10 cellular contexts compared by ENCODE assay signal in genomic region chr12:14892726-14893442, GRCh38. TPM values are rescaled to one million over a fixed set of nuclear protein-coding genes. Genes with fewer than 3 reads are reported as not detected.
DNase-seq lines count a peak whose midpoint lies in the region; ATAC-seq, FAIRE-seq and TF ChIP-seq lines count a peak whose summit lies in the region.
"Had no signal": no experiment of that assay in that cellular context is flagged by ENCODE, and none has a peak within 500 bp of the region (broad histone marks: within the 10 kb centered on the region; RNA-seq: fewer than 3 reads in every experiment).

No MANE protein-coding gene starts in this region.

- H3K9me2 ChIP-seq in PC-3 (replicated peaks; ENCODE audit: low read length) = no peaks in the 10 kb centered on the region

- no TSS peak for BruUV-seq in PC-3 (replicated peaks; lab: Mats Ljungman, UMichigan)

- DNase-seq in D721Med (ENCODE audit: insufficient read length, low spot score) = no peak
- peak; percentile 30 for DNase-seq in PC-3
- DNase-seq in fibroblast of villous mesenchyme (ENCODE audit: low read depth) = peak; percentile 40
- no peak for DNase-seq in pancreas
- no peak for DNase-seq in germinal center (ENCODE audit: low spot score)
- no peak for DNase-seq in GM19240 (ENCODE audit: insufficient read length, low spot score)
- DNase-seq in frontal cortex (ENCODE audit: low spot score in 2 of 2) = no peak
- DNase-seq: COR-L47, MG63 had no signal

- POLR2A ChIA-PET in PC-3 (lab: Charles Lee; ENCODE audit: unreplicated experiment) = no interaction called here

- H2AFZ ChIP-seq in PC-3 (ENCODE audit: low read length) = no peak overlapping the region

- ATAC-seq in PC-3 (no peak), pancreas (peak in 3 of 4 donors; percentile 74 to 78 (median 76)), HG02678 (IDR thresholded peaks at IDR 0.05; ENCODE audit: unreplicated experiment) (no peak)

- 61 to 69% methylated on average over 6 of the region's 6 CpGs for WGBS in pancreas, 2 donors

- H3K4me1 ChIP-seq in PC-3 (ENCODE audit: insufficient read depth, low read length) = no peaks in the 10 kb centered on the region
- peaks cover 0 to 10% (median 0%) of the 10 kb centered on the region in 3 donors for H3K4me1 ChIP-seq in pancreas

- no peaks in the 10 kb centered on the region for H4K20me1 ChIP-seq in PC-3 (ENCODE audit: low read length)

- no peak overlapping the region for H3K27ac ChIP-seq in PC-3 (ENCODE audit: low read length)
- peak overlapping the region in 2 of 4 donors; percentile 30 to 39 for H3K27ac ChIP-seq in pancreas

- TF ChIP-seq CTCF in D721Med (IDR thresholded peaks at IDR 0.05; ENCODE audit: insufficient read depth, missing control alignments) (peak; percentile 16), PC-3 (conservative IDR thresholded peaks at IDR 0.05; ENCODE audit: low read depth, low read length) (0 out of 2 replicates have a peak, but pooled peaks have one; percentile 33), fibroblast of villous mesenchyme (IDR thresholded peaks at IDR 0.05; ENCODE audit: insufficient read depth, low read depth, low read length) (no peak), pancreas (IDR thresholded peaks at IDR 0.05) (no peak)

- FAIRE-seq in D721Med (lab: Jason Lieb, UNC) (peak; percentile 48), pancreas (lab: Jason Lieb, UNC) (no peak), frontal cortex (lab: Jason Lieb, UNC) (no peak)

- no peaks in the 10 kb centered on the region for H3F3A ChIP-seq in PC-3 (ENCODE audit: low read length, unreplicated experiment)

- no peaks in the 10 kb centered on the region for H3K36me3 ChIP-seq in PC-3 (ENCODE audit: low read depth, low read length)
- H3K36me3 ChIP-seq in pancreas = no peaks in the 10 kb centered on the region
- H3K36me3 ChIP-seq: MG63 had no signal

- H3K9ac ChIP-seq in PC-3 (ENCODE audit: low read length) = no peak overlapping the region

- intact Hi-C loops in PC-3 (cut with micrococcal nuclease) (no loop called here), pancreas (cut with DNase I) (no loop called here)

- H3K9me3 ChIP-seq in PC-3 (ENCODE audit: low read length) = no peaks in the 10 kb centered on the region
- no peaks in the 10 kb centered on the region for H3K9me3 ChIP-seq in pancreas
- H3K9me3 ChIP-seq: MG63 had no signal

- H3K4me2 ChIP-seq in PC-3 (ENCODE audit: low read length) = no peak overlapping the region

- CTCF ChIA-PET in PC-3 (lab: Charles Lee) = no interaction called here

- no peak overlapping the region for H3K4me3 ChIP-seq in PC-3 (ENCODE audit: low read length)
- no peak overlapping the region for H3K4me3 ChIP-seq in fibroblast of villous mesenchyme (ENCODE audit: low read depth, low read length)
- H3K4me3 ChIP-seq in pancreas = no peak overlapping the region
- H3K4me3 ChIP-seq: MG63 had no signal

- H3K79me2 ChIP-seq in PC-3 (ENCODE audit: low read length) = no peaks in the 10 kb centered on the region

- H3K27me3 ChIP-seq in PC-3 (ENCODE audit: low read length) = no peaks in the 10 kb centered on the region
- H3K27me3 ChIP-seq in pancreas = no peaks in the 10 kb centered on the region
- H3K27me3 ChIP-seq: MG63 had no signal

RNA-seq across cellular contexts. Expression of gene MGP, which starts 7.2 kb away (rescaled TPM):
- total RNA-seq in PC-3 (2014; rRNA removed) (0.22 and 2.1 TPM in 2 replicates), fibroblast of villous mesenchyme (3.5 and 10.6 TPM in 2 replicates), pancreas (100 to 1,000 TPM in 2 of 6 donors, 10 to 100 TPM in 4; 30.3 to 179 (median 57.9) TPM), frontal cortex (2.0 TPM)
- 100 to 1,000 TPM in 1 of 2 donors, 10 to 100 TPM in 1; 75.6 to 112 TPM for polyA plus RNA-seq in pancreas

RNA-seq across cellular contexts. Expression of gene ERP27, which starts 45.5 kb away (rescaled TPM):
- total RNA-seq in PC-3 (2014; rRNA removed) (not detected in 2 replicates), fibroblast of villous mesenchyme (not detected in 2 replicates), pancreas (100 to 1,000 TPM in 4 of 6 donors, 10 to 100 TPM in 2; 87.2 to 267 (median 128) TPM), frontal cortex (not detected)
- polyA plus RNA-seq in pancreas = 10 to 100 TPM; 41.8 to 61.3 TPM

RNA-seq across cellular contexts. Expression of gene ART4, which starts 49.6 kb away (rescaled TPM):
- not detected in 2 replicates for total RNA-seq in PC-3 (2014; rRNA removed)
- total RNA-seq in fibroblast of villous mesenchyme = under 0.01 TPM in 2 replicates
- total RNA-seq in pancreas = 1 to 10 TPM in 3 of 6 donors, under 1 TPM in 3; 0.25 to 7.2 (median 1.1) TPM
- polyA plus RNA-seq in pancreas = under 1 TPM; 0.38 to 0.63 TPM
- not detected for total RNA-seq in frontal cortex

Comparison
In these comparisons a context has a peak if more than half of its experiments do, and no peak if none do; other contexts are left out.
1. DNase-seq: peak in PC-3 (single experiment) and fibroblast of villous mesenchyme (single experiment); none in D721Med (single experiment), pancreas (0 of 6), germinal center (single experiment), GM19240 (single experiment) and frontal cortex (0 of 2).
2. CTCF ChIP-seq: peak in D721Med (single experiment) and PC-3 (single experiment); none in fibroblast of villous mesenchyme (single experiment) and pancreas (0 of 4).
3. ATAC-seq: peak in pancreas (3 of 4); none in PC-3 (single experiment) and HG02678 (single experiment).
4. RNA of gene ERP27, which starts 45.5 kb away (total RNA-seq): 87.2 to 267 TPM in pancreas; not detected in PC-3, not detected in fibroblast of villous mesenchyme and not detected in frontal cortex (single experiment); every median in the first group is over 10 times any median in the second.